ENCODE assay signal across 9 cellular contexts in the genomic region with DNA sequence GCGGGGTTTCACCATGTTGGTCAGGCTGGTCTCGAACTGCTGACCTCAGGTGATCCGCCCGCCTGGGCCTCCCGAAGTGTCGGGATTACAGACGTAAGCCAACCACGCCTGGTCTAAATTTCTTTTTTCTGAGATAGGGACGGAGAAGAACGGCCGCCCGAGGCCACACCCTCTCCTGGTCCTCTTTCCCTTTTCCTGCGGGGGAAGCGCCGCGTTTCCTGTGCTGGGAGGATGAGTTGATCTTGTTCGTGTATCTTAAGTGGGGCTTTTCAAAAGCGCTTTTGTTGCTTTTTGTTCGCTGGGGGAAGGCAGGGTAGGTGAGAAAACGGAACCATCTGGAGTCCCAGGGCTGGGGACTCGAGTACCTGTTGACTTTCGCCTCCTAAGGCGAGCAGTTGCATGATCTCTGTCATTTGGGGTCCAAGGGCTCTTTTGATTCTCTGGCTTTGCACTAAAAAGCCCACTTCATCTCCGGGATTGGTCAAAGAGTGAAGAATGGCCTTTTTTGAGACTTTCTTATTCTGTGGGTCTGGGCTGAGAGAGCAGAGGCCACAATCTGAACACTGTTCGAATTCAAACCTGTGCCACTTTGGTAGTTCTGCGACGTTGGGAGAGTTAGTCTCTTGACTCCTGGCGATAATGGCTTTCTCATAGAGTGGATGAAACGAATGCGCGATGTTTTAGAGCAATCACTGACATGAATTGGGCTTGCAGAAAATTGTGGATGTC. TPM values are rescaled to one million over a fixed set of nuclear protein-coding genes. Genes with fewer than 3 reads are reported as not detected.
A peak's percentile ranks its signal among the peaks of the same experiment; 100 is the strongest.
DNase-seq lines count a peak whose midpoint lies in the region; ATAC-seq, FAIRE-seq and TF ChIP-seq lines count a peak whose summit lies in the region.
"Had no signal": no experiment of that assay in that cellular context is flagged by ENCODE, and none has a peak within 500 bp of the region (broad histone marks: within the 10 kb centered on the region; RNA-seq: fewer than 3 reads in every experiment).

No MANE protein-coding gene starts in this region.

- peak; percentile 13 for ATAC-seq in left colon
- no peak for ATAC-seq in stimulated activated naive B cell treated with anti-CD40 and anti-IgM and Interleukin-4, amounts not matched to agents 10 μg/mL and 1 μg/mL and 100 μg/mL, for 72 hours (replicated peaks)
- ATAC-seq in GM19467 (IDR thresholded peaks at IDR 0.05; ENCODE audit: unreplicated experiment) = no peak

- peaks cover 10% of the 10 kb centered on the region for H3K27me3 Mint-ChIP-seq in brain
- H3K27me3 Mint-ChIP-seq in stimulated activated naive B cell treated with anti-CD40 and anti-IgM and Interleukin-4, amounts not matched to agents 10 μg/mL and 1 μg/mL and 100 μg/mL, for 72 hours = no peaks in the 10 kb centered on the region

- intact Hi-C loops in left colon (cut with DNase I, micrococcal nuclease) = no loop called here

- H3K9me3 Mint-ChIP-seq in brain = peaks cover 0 to 2% (median 0%) of the 10 kb centered on the region in 5 experiments
- no peaks in the 10 kb centered on the region for H3K9me3 Mint-ChIP-seq in stimulated activated naive B cell treated with anti-CD40 and anti-IgM and Interleukin-4, amounts not matched to agents 10 μg/mL and 1 μg/mL and 100 μg/mL, for 72 hours

- TF ChIP-seq CTCF in brain (conservative IDR thresholded peaks at IDR 0.05) = no peak

- H3K36me3 Mint-ChIP-seq in brain = peaks cover 52% of the 10 kb centered on the region
- peaks cover 51 to 61% of the 10 kb centered on the region in 2 donors for H3K36me3 Mint-ChIP-seq in stimulated activated naive B cell treated with anti-CD40 and anti-IgM and Interleukin-4, amounts not matched to agents 10 μg/mL and 1 μg/mL and 100 μg/mL, for 72 hours

- H3K4me1 Mint-ChIP-seq in brain = peaks cover 55% of the 10 kb centered on the region
- peaks cover 50 to 71% of the 10 kb centered on the region in 2 donors for H3K4me1 Mint-ChIP-seq in stimulated activated naive B cell treated with anti-CD40 and anti-IgM and Interleukin-4, amounts not matched to agents 10 μg/mL and 1 μg/mL and 100 μg/mL, for 72 hours

- 0 out of 2 replicates have a peak, but pooled peaks have one; percentile 27 for TF ChIP-seq POLR2A in GM12891 (IDR thresholded peaks at IDR 0.05; ENCODE audit: low read depth, low read length)

- no peak for FAIRE-seq in GM12891 (lab: Jason Lieb, UNC)

- H3K27ac Mint-ChIP-seq in brain = peak overlapping the region; percentile 87 to 100 (median 100)
- peak overlapping the region; percentile 100 for H3K27ac Mint-ChIP-seq in stimulated activated naive B cell treated with anti-CD40 and anti-IgM and Interleukin-4, amounts not matched to agents 10 μg/mL and 1 μg/mL and 100 μg/mL, for 72 hours

- H3K4me3 Mint-ChIP-seq in brain = peak overlapping the region; percentile 91 to 97 (median 95)
- H3K4me3 Mint-ChIP-seq in stimulated activated naive B cell treated with anti-CD40 and anti-IgM and Interleukin-4, amounts not matched to agents 10 μg/mL and 1 μg/mL and 100 μg/mL, for 72 hours = peak overlapping the region; percentile 93 to 97

- DNase-seq in GM12891 (ENCODE audit: insufficient read length, low spot score) (no peak), left colon (peak in 1 of 2 donors; percentile 57), NCI-H1930 (lab: John Stamatoyannopoulos, UW) (no peak), NCI-H1105 treated with DMSO at 0.1 percent for 48 hours (lab: John Stamatoyannopoulos, UW) (no peak)
- DNase-seq in stimulated activated naive B cell treated with anti-CD40 and anti-IgM and Interleukin-4, amounts not matched to agents 10 μg/mL and 1 μg/mL and 100 μg/mL, for 72 hours = no peak

TF ChIP-seq in GM12891, 5 proteins besides CTCF, POLR2A, EP300 and RAD21:
- TF ChIP-seq POLR2AphosphoS5 (IDR thresholded peaks at IDR 0.05; ENCODE audit: low read depth, low read length) = no peak
- no peak for TF ChIP-seq PAX5 (IDR thresholded peaks at IDR 0.05; ENCODE audit: insufficient read depth, low read length, severe bottlenecking)
- no peak for TF ChIP-seq TAF1 (IDR thresholded peaks at IDR 0.05; ENCODE audit: low read depth, low read length)
- no peak for TF ChIP-seq POU2F2 (IDR thresholded peaks at IDR 0.05; ENCODE audit: low read depth, low read length)
TF ChIP-seq in GM12891: peak in this region for 0.

TF ChIP-seq in PFSK-1, 5 proteins besides CTCF, POLR2A, EP300 and RAD21:
- TF ChIP-seq SIN3A (IDR thresholded peaks at IDR 0.05; ENCODE audit: borderline replicate concordance, insufficient read depth, low read length) (peak; percentile 40; the same call in 1 of the 2 replicates), FOXP2 (optimal IDR thresholded peaks at IDR 0.05; ENCODE audit: borderline replicate concordance, extremely low read depth, extremely low read length, insufficient read depth) (no peak)

RNA-seq across cellular contexts. Expression of a gene that starts 1.3 kb away (rescaled TPM):
- 528 TPM for polyA plus RNA-seq in GM12891 (2012; ENCODE audit: low read depth, missing spikeins)
- 204 TPM for polyA plus RNA-seq in PFSK-1 (2012; ENCODE audit: insufficient read length, low read depth)
- 418 TPM for polyA plus RNA-seq in brain (ENCODE audit: insufficient read depth, low read depth, low replicate concordance)
- total RNA-seq in left colon = 100 to 1,000 TPM; 158 to 173 TPM

RNA-seq across cellular contexts. Expression of a gene that starts 21.3 kb away (rescaled TPM):
- polyA plus RNA-seq in GM12891 (2012; ENCODE audit: low read depth, missing spikeins) = 45.9 TPM
- 10.7 TPM for polyA plus RNA-seq in PFSK-1 (2012; ENCODE audit: insufficient read length, low read depth)
- 6.4 TPM for polyA plus RNA-seq in brain (ENCODE audit: insufficient read depth, low read depth, low replicate concordance)
- total RNA-seq in left colon = 10 to 100 TPM; 83.0 to 93.8 TPM

RNA-seq across cellular contexts. Expression of a gene that starts 31.4 kb away (rescaled TPM):
- 0.35 TPM for polyA plus RNA-seq in GM12891 (2012; ENCODE audit: low read depth, missing spikeins)
- not detected for polyA plus RNA-seq in PFSK-1 (2012; ENCODE audit: insufficient read length, low read depth)
- polyA plus RNA-seq in brain (ENCODE audit: insufficient read depth, low read depth, low replicate concordance) = 0.92 TPM
- total RNA-seq in left colon = 1 to 10 TPM; 8.1 to 9.7 TPM

RNA-seq across cellular contexts. Expression of a gene that starts 32.7 kb away (rescaled TPM):
- 0.01 TPM for polyA plus RNA-seq in GM12891 (2012; ENCODE audit: low read depth, missing spikeins)
- 0.04 TPM for polyA plus RNA-seq in PFSK-1 (2012; ENCODE audit: insufficient read length, low read depth)
- polyA plus RNA-seq in brain (ENCODE audit: insufficient read depth, low read depth, low replicate concordance) = 0.14 TPM
- total RNA-seq in left colon = not detected
- total RNA-seq: activated CD8-positive, alpha-beta memory T cell treated with anti-CD3 and anti-CD28 coated beads for 36 hours had no signal

RNA-seq across cellular contexts. Expression of a gene that starts 35.7 kb away (rescaled TPM):
- not detected for polyA plus RNA-seq in GM12891 (2012; ENCODE audit: low read depth, missing spikeins)
- not detected for polyA plus RNA-seq in PFSK-1 (2012; ENCODE audit: insufficient read length, low read depth)
- 5.0 TPM for polyA plus RNA-seq in brain (ENCODE audit: insufficient read depth, low read depth, low replicate concordance)
- not detected for total RNA-seq in left colon
- total RNA-seq: activated CD8-positive, alpha-beta memory T cell treated with anti-CD3 and anti-CD28 coated beads for 36 hours had no signal
